1 cellular context compared by ENCODE assay signal in genomic region chr9:77177894-77178794, GRCh38.
TF ChIP-seq lines count a peak whose summit lies in the region.

No MANE protein-coding gene starts in this region.

TF ChIP-seq in GM12878, 131 proteins besides CTCF, POLR2A, EP300 and RAD21 (continued from another document and continues in another):
- no peak for TF ChIP-seq E4F1 (IDR thresholded peaks at IDR 0.05; ENCODE audit: borderline replicate concordance, partially characterized antibody)
- TF ChIP-seq ZBTB40 (IDR thresholded peaks at IDR 0.05; ENCODE audit: borderline replicate concordance): no peak
- no peak for TF ChIP-seq CBX5 (IDR thresholded peaks at IDR 0.05; ENCODE audit: low read depth)
- no peak for TF ChIP-seq SKIL (IDR thresholded peaks at IDR 0.05; ENCODE audit: low read depth, poor library complexity, severe bottlenecking)
- no peak for TF ChIP-seq JUND (IDR thresholded peaks at IDR 0.05; ENCODE audit: low read depth, low read length)
- TF ChIP-seq BHLHE40 (IDR thresholded peaks at IDR 0.05; ENCODE audit: borderline replicate concordance in 1 of 2, low read depth in 2 of 2, low read length in 1 of 2): peak; percentile 93 to 96
- no peak for TF ChIP-seq RB1 (IDR thresholded peaks at IDR 0.05; ENCODE audit: borderline replicate concordance)
- TF ChIP-seq MEF2B (IDR thresholded peaks at IDR 0.05; ENCODE audit: partially characterized antibody, poor library complexity, severe bottlenecking): no peak
- no peak for TF ChIP-seq PBX3 (IDR thresholded peaks at IDR 0.05; ENCODE audit: insufficient replicate concordance, low read depth, low read length)
- TF ChIP-seq PKNOX1 (IDR thresholded peaks at IDR 0.05): no peak
- TF ChIP-seq HDGF (IDR thresholded peaks at IDR 0.05): no peak
- no peak for TF ChIP-seq SP1 (IDR thresholded peaks at IDR 0.05; ENCODE audit: low read depth, low read length)
- no peak for TF ChIP-seq ESRRA (IDR thresholded peaks at IDR 0.05; ENCODE audit: low read length)
- no peak for TF ChIP-seq CHD4 (IDR thresholded peaks at IDR 0.05)
- TF ChIP-seq KAT2A (conservative IDR thresholded peaks at IDR 0.05; ENCODE audit: control insufficient read depth, low read depth, low read length): no peak
- no peak for TF ChIP-seq CBX3 (IDR thresholded peaks at IDR 0.05; ENCODE audit: borderline replicate concordance, low read depth)
- no peak; the same call in 1 of the 2 replicates for TF ChIP-seq TAF1 (IDR thresholded peaks at IDR 0.05; ENCODE audit: borderline replicate concordance, low read depth, low read length)
- TF ChIP-seq FOS (IDR thresholded peaks at IDR 0.05; ENCODE audit: borderline replicate concordance, extremely low read depth, insufficient read length): no peak
- no peak; the same call in 1 of the 2 replicates for TF ChIP-seq RUNX3 (IDR thresholded peaks at IDR 0.05; ENCODE audit: low read length)
- TF ChIP-seq POU2F2 (IDR thresholded peaks at IDR 0.05; ENCODE audit: borderline replicate concordance, low read depth, low read length): no peak
- no peak for TF ChIP-seq TARDBP (IDR thresholded peaks at IDR 0.05; ENCODE audit: borderline replicate concordance)
- no peak for TF ChIP-seq HSF1 (IDR thresholded peaks at IDR 0.05; ENCODE audit: low read depth, low read length)
- no peak for TF ChIP-seq TBL1XR1 (IDR thresholded peaks at IDR 0.05; ENCODE audit: low read depth, low read length)
- no peak for TF ChIP-seq POLR2AphosphoS2 (IDR thresholded peaks at IDR 0.05; ENCODE audit: low read depth, low read length)
- no peak for TF ChIP-seq CHD2 (IDR thresholded peaks at IDR 0.05; ENCODE audit: borderline replicate concordance, low read depth, low read length)
- no peak for TF ChIP-seq RCOR1 (conservative IDR thresholded peaks at IDR 0.05; ENCODE audit: low read depth, low read length)
- peak; percentile 80 for TF ChIP-seq MXI1 (IDR thresholded peaks at IDR 0.05; ENCODE audit: low read depth, low read length)
- TF ChIP-seq ZNF592 (IDR thresholded peaks at IDR 0.05): no peak
- no peak for TF ChIP-seq EGR1 (IDR thresholded peaks at IDR 0.05; ENCODE audit: borderline replicate concordance in 1 of 2, low read depth in 2 of 2, low read length in 2 of 2)
- TF ChIP-seq PRDM15 (CRISPR knock-in tag; IDR thresholded peaks at IDR 0.05): no peak
- no peak for TF ChIP-seq FOXM1 (IDR thresholded peaks at IDR 0.05; ENCODE audit: low read depth, low read length)
- 0 out of 2 replicates have a peak, but pooled peaks have one; percentile 10 for TF ChIP-seq CREM (IDR thresholded peaks at IDR 0.05; ENCODE audit: low read depth)
- no peak for TF ChIP-seq CEBPB (IDR thresholded peaks at IDR 0.05; ENCODE audit: borderline replicate concordance in 1 of 2, low read depth in 2 of 2, low read length in 2 of 2)
